8 cellular contexts compared by ENCODE assay signal in the genomic region with DNA sequence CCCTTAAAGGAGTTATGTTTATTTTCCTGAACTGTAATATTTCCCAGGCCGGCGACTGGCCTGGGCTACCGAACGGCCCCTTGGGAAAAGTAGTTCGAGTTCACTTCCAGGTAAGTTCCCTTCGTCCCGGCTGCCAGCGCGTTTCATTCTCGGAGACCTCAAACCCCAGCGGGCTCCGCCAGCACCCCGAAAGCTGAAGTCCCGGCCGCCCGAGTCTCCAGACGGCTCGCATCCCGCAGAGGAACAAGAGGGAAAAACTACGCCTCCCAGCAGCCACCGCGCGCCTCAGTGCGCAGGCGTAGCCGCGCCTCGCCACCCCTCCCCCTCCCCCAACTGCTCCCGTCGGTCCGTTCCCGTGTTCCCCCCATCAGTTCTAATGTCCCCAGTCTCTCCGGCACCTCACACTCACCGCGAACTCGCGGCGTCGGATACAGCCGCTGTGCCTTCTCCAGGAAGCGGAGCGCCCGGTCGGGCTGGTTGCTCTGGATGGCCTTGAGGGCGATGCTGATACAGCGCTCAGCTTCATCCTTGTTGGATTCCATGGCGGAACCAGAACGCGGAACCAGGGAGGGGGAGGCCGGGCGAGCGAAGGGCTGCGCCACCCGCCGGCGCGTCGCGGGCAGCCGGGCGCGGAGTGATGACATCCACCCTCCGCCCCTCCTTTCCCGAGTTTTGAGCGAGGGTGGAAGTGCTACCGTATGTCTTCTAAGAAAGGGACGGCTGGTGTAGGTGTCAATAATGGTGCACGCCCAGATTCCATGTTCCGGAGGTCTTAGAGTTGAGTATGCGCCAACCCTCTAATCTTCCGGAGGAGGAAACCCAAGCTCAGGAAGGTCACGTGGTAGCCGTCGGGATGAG. TPM values are rescaled to one million over a fixed set of nuclear protein-coding genes. Genes with fewer than 3 reads are reported as not detected.
DNase-seq lines count a peak whose midpoint lies in the region; ATAC-seq and TF ChIP-seq lines count a peak whose summit lies in the region.

Gene DNAJB12, minus strand, starts transcription at position 564 of the 858 bp plus-strand sequence. Its CDS starts 22 bp downstream, at position 542.

- POLR2A ChIA-PET in activated CD8-positive, alpha-beta memory T cell treated with anti-CD3 and anti-CD28 coated beads for 36 hours (lab: Charles Lee): interaction anchor here (0.8 kb wide), 1 partner anchor 10 kb away, joined by 3 read pairs; no protein-coding TSS in a partner anchor

- peaks cover 0 to 14% of the 10 kb centered on the region in 2 donors for H3K36me3 ChIP-seq in lung (ENCODE audit: control insufficient read depth in 2 of 2, insufficient read depth in 2 of 2, low read length in 2 of 2)

- WGBS in lung, 2 donors: 0 to 1% methylated on average over 71 to 74 of the region's 74 CpGs

- TF ChIP-seq CTCF in lung (IDR thresholded peaks at IDR 0.05; ENCODE audit: control extremely low read depth, extremely low read depth): no peak

- CTCF ChIA-PET in activated CD8-positive, alpha-beta memory T cell treated with anti-CD3 and anti-CD28 coated beads for 36 hours (lab: Charles Lee): interaction anchor here (0.7 to 2.8 kb wide), 2 partner anchors 17 to 216 kb away, joined by 3 to 9 read pairs; no protein-coding TSS in a partner anchor

- H3K27me3 ChIP-seq in lung (ENCODE audit: control insufficient read depth, insufficient read depth): no peaks in the 10 kb centered on the region

- ATAC-seq in GM21360 (IDR thresholded peaks at IDR 0.05; ENCODE audit: unreplicated experiment) (peak; percentile 66), lung (ENCODE audit: insufficient read depth, low FRiP score) (peak; percentile 89)

- peak within 1 kb of the TSS; percentile 97 to 99 for H3K27ac ChIP-seq in lung (ENCODE audit: low read depth in 1 of 2, low read length in 1 of 2)

- peaks cover 8 to 14% of the 10 kb centered on the region in 2 donors for H3K4me1 ChIP-seq in lung (ENCODE audit: control insufficient read depth in 2 of 2, insufficient read depth in 2 of 2, low read length in 2 of 2)

- DNase-seq in COLO668 (lab: John Stamatoyannopoulos, UW; ENCODE audit: unreplicated experiment): peak; percentile 87
- peak; percentile 97 for DNase-seq in HT1080 (ENCODE audit: low read depth)
- DNase-seq in NOMO-1 (lab: John Stamatoyannopoulos, UW; ENCODE audit: unreplicated experiment in 2 of 2): peak; percentile 89 to 94
- DNase-seq in effector CD8-positive, alpha-beta T cell (lab: John Stamatoyannopoulos, UW): peak; percentile 80
- peak; percentile 93 for DNase-seq in lung (ENCODE audit: low spot score)
- DNase-seq in stimulated activated CD4-positive, alpha-beta T cell treated with anti-CD3 and anti-CD28 coated beads, TNF-alpha, amount 100 ng/mL, for 24 hours (ENCODE audit: low read depth in 3 of 3): peak; percentile 79 to 88 (median 83)

- H3K4me3 ChIP-seq in lung: peak within 1 kb of the TSS; percentile 89

- H3K9me3 ChIP-seq in lung (ENCODE audit: control insufficient read depth in 2 of 2, insufficient read depth in 1 of 2, low read length in 1 of 2): no peaks in the 10 kb centered on the region

RNA-seq across cellular contexts. Expression of gene DNAJB12, which starts in this region (rescaled TPM):
- 43.8 and 53.5 TPM in 2 replicates for total RNA-seq in HT1080 (2014; rRNA removed; shearing (Covaris generic))
- polyA plus RNA-seq in HT1080 (2015; cell fraction: cytosol; rRNA removed): 30.4 and 32.9 TPM in 2 replicates
- 32.7 and 33.9 TPM in 2 replicates for polyA plus RNA-seq in HT1080 (2015; cell fraction: nucleus; rRNA removed)
- total RNA-seq in activated CD8-positive, alpha-beta memory T cell treated with anti-CD3 and anti-CD28 coated beads for 36 hours: 10 to 100 TPM; 28.0 to 28.7 TPM
- 10 to 100 TPM; 34.0 to 38.7 TPM for total RNA-seq in lung
- polyA plus RNA-seq in lung: 10 to 100 TPM; 30.0 to 30.2 TPM

Comparison
In these comparisons a context has a peak if more than half of its experiments do, and no peak if none do; other contexts are left out.
1. Peak in every context shown above with its lines: DNase-seq, ATAC-seq, H3K4me3 ChIP-seq and H3K27ac ChIP-seq.